34 cellular contexts compared by ENCODE assay signal in genomic region chr9:29416204-29416603, GRCh38.
"Had no signal": no experiment of that assay in that cellular context is flagged by ENCODE, and none has a peak within 500 bp of the region (broad histone marks: within the 10 kb centered on the region; RNA-seq: fewer than 3 reads in every experiment).

No MANE protein-coding gene starts in this region.

- DNase-seq: Karpas-422, Kasumi-1, KG1, MG63, MM.1S, MV-4-11, NCI-H1048, NCI-H1092, NCI-H1092 treated with DMSO at 0.1 percent for 48 hours, NCI-H1105, NCI-H1105 treated with DMSO at 0.1 percent for 48 hours, NCI-H1417 treated with DMSO at 0.1 percent for 48 hours, NCI-H1436, NCI-H1436 treated with DMSO at 0.1 percent for 48 hours, NCI-H146, NCI-H1694, NCI-H1694 treated with DMSO at 0.1 percent for 48 hours, NCI-H187, NCI-H187 treated with DMSO at 0.1 percent for 48 hours, NCI-H1930, NCI-H2029, NCI-H2029 treated with DMSO at 0.1 percent for 48 hours, NCI-H2081, NCI-H2081 treated with DMSO at 0.1 percent for 48 hours, NCI-H2107, NCI-H2171, NCI-H2171 treated with DMSO at 0.1 percent for 48 hours, NCI-H2227 treated with DMSO at 0.1 percent for 48 hours, NCI-H226, NCI-H345, NCI-H446, NCI-H446 treated with DMSO at 0.1 percent for 48 hours, NCI-H510A had no signal

- H3K9me3 ChIP-seq: MG63 had no signal

- H3K27ac ChIP-seq: KMS-11 had no signal

- H3K36me3 ChIP-seq: MG63 had no signal

- H3K27me3 ChIP-seq: MG63 had no signal

- H3K9ac ChIP-seq: KMS-11 had no signal

- H3K4me3 ChIP-seq: MG63 had no signal

- H3K4me2 ChIP-seq: KMS-11 had no signal
